12 cellular contexts compared by ENCODE assay signal in genomic region chr7:101235050-101235449, GRCh38. TPM values are rescaled to one million over a fixed set of nuclear protein-coding genes. Genes with fewer than 3 reads are reported as not detected.
A peak's percentile ranks its signal among the peaks of the same experiment; 100 is the strongest.
DNase-seq lines count a peak whose midpoint lies in the region; ATAC-seq and TF ChIP-seq lines count a peak whose summit lies in the region.
"Had no signal": no experiment of that assay in that cellular context is flagged by ENCODE, and none has a peak within 500 bp of the region (broad histone marks: within the 10 kb centered on the region; RNA-seq: fewer than 3 reads in every experiment).

No MANE protein-coding gene starts in this region.

- peak overlapping the region; percentile 36; the same call in 1 of the 2 replicates for H3K27ac ChIP-seq in WERI-Rb-1
- H3K27ac ChIP-seq: sigmoid colon had no signal

- H3K36me3 ChIP-seq in H7 (replicated peaks; ENCODE audit: control insufficient read depth, insufficient read depth, low read length) (peaks cover 1% of the 10 kb centered on the region; the same call in 1 of the 2 replicates), WERI-Rb-1 (peaks cover 36% of the 10 kb centered on the region), kidney epithelial cell (ENCODE audit: control insufficient read depth, insufficient read depth, low read length) (no peaks in the 10 kb centered on the region)

- ATAC-seq in HG03354 (IDR thresholded peaks at IDR 0.05; ENCODE audit: poor library complexity, severe bottlenecking, unreplicated experiment) = no peak
- no peak for ATAC-seq in esophagus mucosa
- ATAC-seq: activated T-cell treated with anti-CD3 and anti-CD28 coated beads, Interleukin-2, amount 50 U/mL, for 72 hours had no signal

- TF ChIP-seq CTCF in AG10803 (conservative IDR thresholded peaks at IDR 0.05; ENCODE audit: low read length) (peak; percentile 26; the same call in 1 of the 2 replicates), WERI-Rb-1 (IDR thresholded peaks at IDR 0.05; ENCODE audit: low read depth, low read length) (peak; percentile 62), kidney epithelial cell (IDR thresholded peaks at IDR 0.05; ENCODE audit: insufficient read depth, low read length, poor library complexity, severe bottlenecking) (peak; percentile 34)

- H3K27me3 ChIP-seq in H7 (ENCODE audit: control insufficient read depth, insufficient read depth, low read length) (no peaks in the 10 kb centered on the region), WERI-Rb-1 (ENCODE audit: insufficient read depth, low read depth, severe bottlenecking) (no peaks in the 10 kb centered on the region), kidney epithelial cell (ENCODE audit: control insufficient read depth, insufficient read depth, low read length) (no peaks in the 10 kb centered on the region)

- H3K9me3 ChIP-seq in WERI-Rb-1 (ENCODE audit: severe bottlenecking) = no peaks in the 10 kb centered on the region
- H3K9me3 ChIP-seq: sigmoid colon had no signal

- DNase-seq in AG10803 (ENCODE audit: low read depth) (no peak), H7 (peak; percentile 75), WERI-Rb-1 (peak; percentile 65), kidney epithelial cell (ENCODE audit: low read depth) (no peak), NCI-H1436 treated with DMSO at 0.1 percent for 48 hours (lab: John Stamatoyannopoulos, UW) (no peak), NCI-H1417 (lab: John Stamatoyannopoulos, UW) (no peak)
- DNase-seq: activated T-cell treated with anti-CD3 and anti-CD28 coated beads, Interleukin-2, amount 50 U/mL, for 72 hours; NCI-H2081; sigmoid colon had no signal

- H3K4me3 ChIP-seq in AG10803 (ENCODE audit: low read length) (no peak overlapping the region), H7 (ENCODE audit: insufficient read depth, low read depth, low read length) (no peak overlapping the region), WERI-Rb-1 (ENCODE audit: low read depth, low read length) (no peak overlapping the region), kidney epithelial cell (ENCODE audit: low read depth, low read length) (no peak overlapping the region)
- H3K4me3 ChIP-seq: sigmoid colon had no signal

RNA-seq across cellular contexts. Expression of gene CLDN15, which starts 2.6 kb away (rescaled TPM):
- total RNA-seq in H7 (2014; rRNA removed; shearing (Covaris generic)) = 4.2 and 6.1 TPM in 2 replicates
- total RNA-seq in kidney epithelial cell (4.8 and 10.3 TPM in 2 replicates), esophagus mucosa (2.9 TPM)

RNA-seq across cellular contexts. Expression of gene FIS1, which starts 9.8 kb away (rescaled TPM):
- 141 and 151 TPM in 2 replicates for total RNA-seq in H7 (2014; rRNA removed; shearing (Covaris generic))
- total RNA-seq in kidney epithelial cell (203 and 231 TPM in 2 replicates), esophagus mucosa (143 TPM)

RNA-seq across cellular contexts. Expression of gene ZNHIT1, which starts 17.1 kb away (rescaled TPM):
- total RNA-seq in H7 (2014; rRNA removed; shearing (Covaris generic)) = 58.9 and 83.3 TPM in 2 replicates
- 90.2 and 109 TPM in 2 replicates for total RNA-seq in kidney epithelial cell
- 53.8 TPM for total RNA-seq in esophagus mucosa

RNA-seq across cellular contexts. Expression of gene PLOD3, which starts 17.7 kb away (rescaled TPM):
- total RNA-seq in H7 (2014; rRNA removed; shearing (Covaris generic)) = 41.9 and 48.3 TPM in 2 replicates
- 95.6 and 102 TPM in 2 replicates for total RNA-seq in kidney epithelial cell
- total RNA-seq in esophagus mucosa = 10.6 TPM

RNA-seq across cellular contexts. Expression of gene MOGAT3, which starts 34.2 kb away (rescaled TPM):
- 0.52 and 1.00 TPM in 2 replicates for total RNA-seq in H7 (2014; rRNA removed; shearing (Covaris generic))
- not detected in 2 replicates for total RNA-seq in kidney epithelial cell
- not detected for total RNA-seq in esophagus mucosa
- total RNA-seq: activated T-cell treated with anti-CD3 and anti-CD28 coated beads, Interleukin-2, amount 50 U/mL, for 72 hours; sigmoid colon; T-helper 2 cell treated with Interferon-gamma antibody and Interleukin-4, amounts not matched to agents 100 ng/mL and 5 ng/mL, for 36 hours had no signal

Comparison
In these comparisons a context has a peak if more than half of its experiments do, and no peak if none do; other contexts are left out.
1. DNase-seq: peak in H7 (single experiment) and WERI-Rb-1 (single experiment); none in AG10803 (single experiment), kidney epithelial cell (single experiment), NCI-H1436 treated with DMSO at 0.1 percent for 48 hours (single experiment) and NCI-H1417 (0 of 3).
2. Peak in every context shown above with its lines, with median percentiles within 50 percentile points of each other: CTCF ChIP-seq.